8 cellular contexts compared by ENCODE assay signal in genomic region chr16:85552980-85553435, GRCh38.
DNase-seq lines count a peak whose midpoint lies in the region; ATAC-seq and TF ChIP-seq lines count a peak whose summit lies in the region.

No MANE protein-coding gene starts in this region.

- DNase-seq in BE2C, result no peak
- DNase-seq in HAP-1 (ENCODE audit: low spot score in 2 of 2), result peak in 1 of 2 experiments; percentile 78
- no peak for DNase-seq in MCF 10A (ENCODE audit: unreplicated experiment)
- DNase-seq in ACHN, result no peak
- no peak for DNase-seq in stimulated activated CD4-positive, alpha-beta T cell treated with anti-CD3 and anti-CD28 coated beads, Interleukin-2, amount 100 ng/mL, for 48 hours
- no peak for DNase-seq in NCI-H1092 treated with DMSO at 0.1 percent for 48 hours (lab: John Stamatoyannopoulos, UW)

- BruUV-seq in MCF 10A (replicated peaks; lab: Mats Ljungman, UMichigan), result no TSS peak

- POLR2A ChIA-PET in MCF 10A (lab: Yijun Ruan, JAX), result interaction anchor here (0.8 to 3.6 kb wide), 11 partner anchors 13 to 231 kb away, joined by 3 to 52 read pairs (median 6); partner anchors contain the start of gene GSE1

- ATAC-seq in GM18867 (IDR thresholded peaks at IDR 0.05; ENCODE audit: unreplicated experiment), result no peak

- intact Hi-C loops in MCF 10A (cut with micrococcal nuclease), result loop anchor here (1.0 to 10.0 kb wide), 2 partner anchors 29 to 158 kb away; no protein-coding TSS in a partner anchor

- H3K9ac ChIP-seq in muscle layer of colon (ENCODE audit: low read length), result no peak overlapping the region

- in situ Hi-C loops in HAP-1 (cut with MboI; ENCODE audit: low sequenced_read_pairs), result no loop called here
- in situ Hi-C loops in ACHN (cut with HindIII; ENCODE audit: low pct_ligation_motif_present, low pct_unique_long_range_greater_than_20kb, low sequenced_read_pairs), result no loop called here

- H3K9me3 ChIP-seq in BE2C (no peaks in the 10 kb centered on the region), HAP-1 (no peaks in the 10 kb centered on the region), muscle layer of colon (ENCODE audit: low read length) (no peaks in the 10 kb centered on the region)

- peak overlapping the region; percentile 77 for H3K4me3 ChIP-seq in BE2C (ENCODE audit: low read depth, low read length)
- peak overlapping the region; percentile 61; the same call in 1 of the 2 replicates for H3K4me3 ChIP-seq in HAP-1
- H3K4me3 ChIP-seq in muscle layer of colon (ENCODE audit: low read depth in 1 of 2, low read length in 2 of 2), result peak overlapping the region; percentile 66 to 86

- H3K4me1 Mint-ChIP-seq in MCF 10A (ENCODE audit: insufficient read depth, unreplicated experiment), result peaks cover 5% of the 10 kb centered on the region

- peak overlapping the region; percentile 91 for H3K4me3 Mint-ChIP-seq in MCF 10A (ENCODE audit: unreplicated experiment)

- CTCF ChIA-PET in MCF 10A (lab: Yijun Ruan, JAX), result interaction anchor here (0.5 to 2.5 kb wide), 16 partner anchors 11 to 364 kb away, joined by 3 to 11 read pairs (median 4); no protein-coding TSS in a partner anchor

- no peaks in the 10 kb centered on the region for H3K27me3 ChIP-seq in BE2C
- H3K27me3 ChIP-seq in HAP-1 (ENCODE audit: low read depth), result no peaks in the 10 kb centered on the region
- H3K27me3 ChIP-seq in muscle layer of colon (ENCODE audit: control insufficient read depth in 1 of 2, insufficient read depth in 2 of 2, low read length in 2 of 2), result no peaks in the 10 kb centered on the region

- H3K27ac Mint-ChIP-seq in MCF 10A (ENCODE audit: low read depth, unreplicated experiment), result no peak overlapping the region

- H3K36me3 ChIP-seq in BE2C, result no peaks in the 10 kb centered on the region
- no peaks in the 10 kb centered on the region for H3K36me3 ChIP-seq in HAP-1 (replicated peaks)
- no peaks in the 10 kb centered on the region for H3K36me3 ChIP-seq in muscle layer of colon (ENCODE audit: insufficient read depth, low read length)

- H3K27ac ChIP-seq in muscle layer of colon (ENCODE audit: low read depth, low read length), result peak overlapping the region; percentile 93

- H3K4me1 ChIP-seq in BE2C (peaks cover 11% of the 10 kb centered on the region), HAP-1 (peaks cover 6% of the 10 kb centered on the region), muscle layer of colon (ENCODE audit: insufficient read depth, low read length) (peaks cover 29% of the 10 kb centered on the region)

- no peaks in the 10 kb centered on the region for H3K27me3 Mint-ChIP-seq in MCF 10A (ENCODE audit: insufficient read depth, unreplicated experiment)

- H3K9me3 Mint-ChIP-seq in MCF 10A (ENCODE audit: unreplicated experiment), result no peaks in the 10 kb centered on the region

- TF ChIP-seq CTCF in BE2C (IDR thresholded peaks at IDR 0.05; ENCODE audit: low read depth, low read length) (no peak), MCF 10A (IDR thresholded peaks at IDR 0.05; ENCODE audit: unreplicated experiment) (no peak)

- H3K36me3 Mint-ChIP-seq in MCF 10A (ENCODE audit: insufficient read depth, unreplicated experiment), result no peaks in the 10 kb centered on the region
